In the genomic region with DNA sequence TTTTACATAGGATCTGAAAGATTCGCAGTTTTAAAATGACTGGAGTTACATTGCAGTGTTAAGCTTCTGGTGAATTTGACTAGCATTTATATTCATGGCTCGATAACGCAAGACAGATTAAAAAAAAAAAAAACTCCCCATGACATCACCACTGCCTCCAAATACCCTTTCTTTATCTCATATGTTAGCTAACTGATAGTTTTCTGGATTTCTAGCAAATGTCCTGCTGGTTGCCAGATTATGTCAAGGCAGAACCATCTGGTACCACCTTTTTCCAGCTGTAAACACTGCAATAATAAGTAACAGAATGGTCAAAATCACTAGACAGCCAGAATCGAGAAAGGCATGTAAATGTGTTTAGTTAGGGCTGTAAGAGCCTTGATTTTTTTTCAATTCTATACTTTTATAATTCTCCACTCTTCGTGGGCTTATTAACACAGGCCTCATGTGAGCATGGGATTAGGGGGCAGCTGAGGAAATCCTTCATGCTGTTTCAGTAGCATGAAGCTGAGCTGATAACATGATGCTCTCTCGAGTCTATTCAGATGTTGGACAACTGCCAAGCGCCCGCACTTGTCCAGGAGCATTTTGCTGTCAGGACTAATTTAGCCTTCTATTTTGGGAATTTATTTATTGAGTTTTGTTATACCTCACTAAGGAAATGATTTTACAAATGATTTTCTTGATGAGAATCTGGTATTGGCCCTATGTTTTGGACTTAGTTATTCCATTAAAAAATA, we compare ENCODE assay signal across 11 cellular contexts.
DNase-seq lines count a peak whose midpoint lies in the region; ATAC-seq and TF ChIP-seq lines count a peak whose summit lies in the region.
"Had no signal": no experiment of that assay in that cellular context is flagged by ENCODE, and none has a peak within 500 bp of the region (broad histone marks: within the 10 kb centered on the region; RNA-seq: fewer than 3 reads in every experiment).

No MANE protein-coding gene starts in this region.

- TF ChIP-seq POLR2A in GM18505 (IDR thresholded peaks at IDR 0.05; ENCODE audit: borderline replicate concordance, extremely low read depth, insufficient read depth, insufficient read length): no peak

- peaks cover 11% of the 10 kb centered on the region for H3K4me1 Mint-ChIP-seq in glutamatergic neuron (ENCODE audit: low read depth, unreplicated experiment)
- H3K4me1 Mint-ChIP-seq in activated CD4-positive, alpha-beta memory T cell treated with anti-CD3 and anti-CD28 coated beads for 36 hours (ENCODE audit: low read depth): no peaks in the 10 kb centered on the region

- intact Hi-C loops in Right ventricle myocardium inferior (cut with DNase I): loop anchor here (1.0 kb wide), 1 partner anchor 207 kb away; the partner anchor contains the start of gene CARMIL1
- intact Hi-C loops in cardiac septum (cut with DNase I): loop anchor here (5.0 kb wide), 1 partner anchor 99 kb away; no protein-coding TSS in a partner anchor
- intact Hi-C loops in activated CD4-positive, alpha-beta memory T cell treated with anti-CD3 and anti-CD28 coated beads for 36 hours (cut with micrococcal nuclease): no loop called here

- H3K27me3 Mint-ChIP-seq in glutamatergic neuron (ENCODE audit: unreplicated experiment): no peaks in the 10 kb centered on the region
- no peaks in the 10 kb centered on the region for H3K27me3 Mint-ChIP-seq in activated CD4-positive, alpha-beta memory T cell treated with anti-CD3 and anti-CD28 coated beads for 36 hours

- TF ChIP-seq CTCF in glutamatergic neuron (IDR thresholded peaks at IDR 0.05; ENCODE audit: partially characterized antibody, unreplicated experiment): no peak

- H3K36me3 Mint-ChIP-seq in glutamatergic neuron (ENCODE audit: unreplicated experiment): no peaks in the 10 kb centered on the region
- no peaks in the 10 kb centered on the region for H3K36me3 Mint-ChIP-seq in activated CD4-positive, alpha-beta memory T cell treated with anti-CD3 and anti-CD28 coated beads for 36 hours

- ATAC-seq in Right ventricle myocardium inferior (peak; percentile 56), GM21515 (IDR thresholded peaks at IDR 0.05; ENCODE audit: unreplicated experiment) (no peak), GM18505 (IDR thresholded peaks at IDR 0.05; ENCODE audit: unreplicated experiment) (no peak)
- ATAC-seq: lower lobe of right lung had no signal

- POLR2A ChIA-PET in activated CD4-positive, alpha-beta memory T cell treated with anti-CD3 and anti-CD28 coated beads for 36 hours (lab: Charles Lee): no interaction called here

- peak overlapping the region; percentile 62 for H3K27ac Mint-ChIP-seq in glutamatergic neuron (ENCODE audit: unreplicated experiment)
- H3K27ac Mint-ChIP-seq in activated CD4-positive, alpha-beta memory T cell treated with anti-CD3 and anti-CD28 coated beads for 36 hours: no peak overlapping the region

- no peaks in the 10 kb centered on the region for H3K9me3 Mint-ChIP-seq in glutamatergic neuron (ENCODE audit: unreplicated experiment)
- H3K9me3 Mint-ChIP-seq in activated CD4-positive, alpha-beta memory T cell treated with anti-CD3 and anti-CD28 coated beads for 36 hours: no peaks in the 10 kb centered on the region

- CTCF ChIA-PET in activated CD4-positive, alpha-beta memory T cell treated with anti-CD3 and anti-CD28 coated beads for 36 hours (lab: Charles Lee): interaction anchor here (1.2 to 10.0 kb wide), 4 partner anchors 116 to 262 kb away, joined by 3 to 207 read pairs (median 5); no protein-coding TSS in a partner anchor

- no peak overlapping the region for H3K4me3 Mint-ChIP-seq in glutamatergic neuron (ENCODE audit: unreplicated experiment)
- H3K4me3 Mint-ChIP-seq in activated CD4-positive, alpha-beta memory T cell treated with anti-CD3 and anti-CD28 coated beads for 36 hours: no peak overlapping the region

- DNase-seq in Right ventricle myocardium inferior (ENCODE audit: missing footprints) (no peak), cardiac septum (ENCODE audit: low spot score) (no peak), NCI-H82 (lab: John Stamatoyannopoulos, UW) (peak; percentile 98), glutamatergic neuron (peak; percentile 35), T-helper 2 cell (no peak)
- DNase-seq in activated CD4-positive, alpha-beta memory T cell treated with anti-CD3 and anti-CD28 coated beads for 36 hours: no peak
- DNase-seq: GF-D8, lower lobe of right lung, NCI-H526 treated with DMSO at 0.1 percent for 48 hours had no signal

Comparison
In these comparisons a context has a peak if more than half of its experiments do, and no peak if none do; other contexts are left out.
1. DNase-seq: peak in NCI-H82 (single experiment) and glutamatergic neuron (single experiment); none in Right ventricle myocardium inferior (single experiment), cardiac septum (single experiment), activated CD4-positive, alpha-beta memory T cell treated with anti-CD3 and anti-CD28 coated beads for 36 hours (single experiment) and T-helper 2 cell (0 of 5).